ENCODE assay signal across 9 cellular contexts in genomic region chr22:36364255-36365019, GRCh38. TPM values are rescaled to one million over a fixed set of nuclear protein-coding genes. Genes with fewer than 3 reads are reported as not detected.
DNase-seq lines count a peak whose midpoint lies in the region; ATAC-seq and TF ChIP-seq lines count a peak whose summit lies in the region.
"Had no signal": no experiment of that assay in that cellular context is flagged by ENCODE, and none has a peak within 500 bp of the region (broad histone marks: within the 10 kb centered on the region; RNA-seq: fewer than 3 reads in every experiment).

No MANE protein-coding gene starts in this region.

- ATAC-seq in memory B cell (ENCODE audit: low read depth) (no peak), GM21737 (IDR thresholded peaks at IDR 0.05; ENCODE audit: unreplicated experiment) (no peak), omental fat pad (ENCODE audit: low FRiP score) (no peak)

- peaks cover 0 to 100% (median 99%) of the 10 kb centered on the region in 4 donors for H3K4me1 ChIP-seq in tibial artery

- H3K9me3 Mint-ChIP-seq in activated CD4-positive, alpha-beta T cell treated with anti-CD3 and anti-CD28 coated beads, Interleukin-2, amount 10 ng/mL, durations not matched to agents 7 days and 5 days: no peaks in the 10 kb centered on the region
- no peaks in the 10 kb centered on the region for H3K9me3 Mint-ChIP-seq in memory B cell

- H3K27me3 Mint-ChIP-seq in activated CD4-positive, alpha-beta T cell treated with anti-CD3 and anti-CD28 coated beads, Interleukin-2, amount 10 ng/mL, durations not matched to agents 7 days and 5 days: no peaks in the 10 kb centered on the region
- no peaks in the 10 kb centered on the region for H3K27me3 Mint-ChIP-seq in memory B cell

- POLR2A ChIA-PET in activated CD4-positive, alpha-beta T cell treated with anti-CD3 and anti-CD28 coated beads, Interleukin-2, amount 10 ng/mL, durations not matched to agents 7 days and 5 days (lab: Charles Lee): interaction anchor here (0.5 to 1.4 kb wide), 7 partner anchors 9 to 90 kb away, joined by 3 to 5 read pairs (median 3); partner anchors contain the start of gene MYH9

- peaks cover 94% of the 10 kb centered on the region for H3K4me1 Mint-ChIP-seq in activated CD4-positive, alpha-beta T cell treated with anti-CD3 and anti-CD28 coated beads, Interleukin-2, amount 10 ng/mL, durations not matched to agents 7 days and 5 days
- H3K4me1 Mint-ChIP-seq in memory B cell: peaks cover 80% of the 10 kb centered on the region

- CTCF ChIA-PET in activated CD4-positive, alpha-beta T cell treated with anti-CD3 and anti-CD28 coated beads, Interleukin-2, amount 10 ng/mL, durations not matched to agents 7 days and 5 days (lab: Charles Lee): interaction anchor here (0.6 to 3.2 kb wide), 19 partner anchors 8 to 118 kb away, joined by 3 to 19 read pairs (median 4); partner anchors contain the start of gene MYH9

- peaks cover 58% of the 10 kb centered on the region for H3K36me3 Mint-ChIP-seq in activated CD4-positive, alpha-beta T cell treated with anti-CD3 and anti-CD28 coated beads, Interleukin-2, amount 10 ng/mL, durations not matched to agents 7 days and 5 days (ENCODE audit: low read depth)
- peaks cover 12% of the 10 kb centered on the region for H3K36me3 Mint-ChIP-seq in memory B cell

- peak overlapping the region; percentile 95 for H3K27ac ChIP-seq in tibial artery

- H3K27me3 ChIP-seq in tibial artery: no peaks in the 10 kb centered on the region

- no peaks in the 10 kb centered on the region for H3K9me3 ChIP-seq in tibial artery

- peak overlapping the region; percentile 90 for H3K27ac Mint-ChIP-seq in activated CD4-positive, alpha-beta T cell treated with anti-CD3 and anti-CD28 coated beads, Interleukin-2, amount 10 ng/mL, durations not matched to agents 7 days and 5 days
- peak overlapping the region; percentile 94 for H3K27ac Mint-ChIP-seq in memory B cell

- DNase-seq in activated CD4-positive, alpha-beta T cell treated with anti-CD3 and anti-CD28 coated beads, Interleukin-2, amount 10 ng/mL, durations not matched to agents 7 days and 5 days: no peak
- DNase-seq in activated CD4-positive, alpha-beta T cell treated with anti-CD3 and anti-CD28 coated beads, Interleukin-2, amount 50 U/mL, for 4 hours: no peak
- DNase-seq in astrocyte of the hippocampus (ENCODE audit: low read depth, low spot score) (peak; percentile 35), memory B cell (ENCODE audit: low spot score in 2 of 2) (no peak), tibial artery (no peak), omental fat pad (ENCODE audit: low spot score) (no peak), GM19238 (ENCODE audit: insufficient read length, low spot score) (no peak)
- DNase-seq: NCI-H345 had no signal

- intact Hi-C loops in tibial artery (cut with DNase I; ENCODE audit: low total_unique reads): loop anchor here (5.0 kb wide), 2 partner anchors 37 to 103 kb away; no protein-coding TSS in a partner anchor

- H3K36me3 ChIP-seq in tibial artery: peaks cover 0 to 6% (median 0%) of the 10 kb centered on the region in 3 donors

- peak overlapping the region; percentile 49 for H3K4me3 Mint-ChIP-seq in activated CD4-positive, alpha-beta T cell treated with anti-CD3 and anti-CD28 coated beads, Interleukin-2, amount 10 ng/mL, durations not matched to agents 7 days and 5 days
- H3K4me3 Mint-ChIP-seq in memory B cell: peak overlapping the region; percentile 75

- peak overlapping the region in 1 of 2 donors; percentile 21 for H3K4me3 ChIP-seq in tibial artery

- TF ChIP-seq CTCF in tibial artery (IDR thresholded peaks at IDR 0.05) (no peak), omental fat pad (IDR thresholded peaks at IDR 0.05) (no peak)

RNA-seq across cellular contexts. Expression of gene MYH9, which starts 23.3 kb away (rescaled TPM):
- 1,000 to 10,000 TPM in 1 of 2 experiments, 100 to 1,000 TPM in 1; 881 to 1,009 TPM for total RNA-seq in activated CD4-positive, alpha-beta T cell treated with anti-CD3 and anti-CD28 coated beads, Interleukin-2, amount 10 ng/mL, durations not matched to agents 7 days and 5 days
- total RNA-seq in omental fat pad: 100 to 1,000 TPM; 225 to 463 (median 370) TPM
